Comparison of ENCODE assay signal across 30 cellular contexts in genomic region chrX:41903544-41903943, GRCh38.
"Had no signal": no experiment of that assay in that cellular context is flagged by ENCODE, and none has a peak within 500 bp of the region (broad histone marks: within the 10 kb centered on the region; RNA-seq: fewer than 3 reads in every experiment).

No MANE protein-coding gene starts in this region.

- H3K27ac ChIP-seq: ascending aorta, breast epithelium, cardiac muscle cell, colonic mucosa, epithelial cell of prostate, esophagus squamous epithelium, gastroesophageal sphincter, WERI-Rb-1 had no signal

- H3K4me3 Mint-ChIP-seq: activated B cell treated with CpG ODN at 0.5 μM for 24 hours; activated CD4-positive, alpha-beta memory T cell treated with anti-CD3 and anti-CD28 coated beads for 36 hours; activated CD4-positive, alpha-beta T cell treated with anti-CD3 and anti-CD28 coated beads, Interleukin-2, amount 10 ng/mL, durations not matched to agents 24 days and 14 days; activated naive CD8-positive, alpha-beta T cell treated with anti-CD3 and anti-CD28 coated beads, Interleukin-2, amount 10 ng/mL, durations not matched to agents 7 days and 5 days; activated T-cell treated with anti-CD3 and anti-CD28 coated beads, Interleukin-2, amount 50 U/mL, for 4 hours; activated T-helper 17 cell treated with anti-CD3 and anti-CD28 coated beads, Interleukin-2, amount 50 U/mL, for 72 hours; brain had no signal

- FAIRE-seq: endometrium, endothelial cell of umbilical vein, TTC549 had no signal

- H3K27me3 ChIP-seq: ascending aorta, breast epithelium, cardiac muscle cell, colonic mucosa, esophagus squamous epithelium, gastroesophageal sphincter had no signal

- H3K36me3 ChIP-seq: ascending aorta, breast epithelium, cardiac muscle cell, colonic mucosa, esophagus squamous epithelium, gastroesophageal sphincter, WERI-Rb-1 had no signal

- H3K4me1 Mint-ChIP-seq: brain had no signal

- H3K27me3 Mint-ChIP-seq: activated B cell treated with CpG ODN at 0.5 μM for 24 hours; activated CD4-positive, alpha-beta memory T cell treated with anti-CD3 and anti-CD28 coated beads for 36 hours; activated CD4-positive, alpha-beta T cell treated with anti-CD3 and anti-CD28 coated beads, Interleukin-2, amount 10 ng/mL, durations not matched to agents 24 days and 14 days; activated naive CD8-positive, alpha-beta T cell treated with anti-CD3 and anti-CD28 coated beads, Interleukin-2, amount 10 ng/mL, durations not matched to agents 7 days and 5 days; activated T-helper 17 cell treated with anti-CD3 and anti-CD28 coated beads, Interleukin-2, amount 50 U/mL, for 72 hours; brain had no signal

- H3K9me3 Mint-ChIP-seq: activated T-helper 17 cell treated with anti-CD3 and anti-CD28 coated beads, Interleukin-2, amount 50 U/mL, for 72 hours had no signal

- H3K9me3 ChIP-seq: colonic mucosa, gastroesophageal sphincter had no signal

- H3K4me3 ChIP-seq: ascending aorta, breast epithelium, cardiac muscle cell, colonic mucosa, esophagus squamous epithelium, gastroesophageal sphincter had no signal

- ATAC-seq: activated CD4-positive, CD25-positive, alpha-beta regulatory T cell treated with anti-CD3 and anti-CD28 coated beads, Interleukin-2, amount 50 U/mL, for 24 hours; activated T-cell treated with anti-CD3 and anti-CD28 coated beads, Interleukin-2, amount 50 U/mL, for 4 hours; activated T-helper 17 cell treated with anti-CD3 and anti-CD28 coated beads, Interleukin-2, amount 50 U/mL, for 72 hours; gastroesophageal sphincter had no signal

- H3K27ac Mint-ChIP-seq: activated B cell treated with CpG ODN at 0.5 μM for 24 hours; activated CD4-positive, alpha-beta memory T cell treated with anti-CD3 and anti-CD28 coated beads for 36 hours; activated CD4-positive, alpha-beta T cell treated with anti-CD3 and anti-CD28 coated beads, Interleukin-2, amount 10 ng/mL, durations not matched to agents 24 days and 14 days; activated naive CD8-positive, alpha-beta T cell treated with anti-CD3 and anti-CD28 coated beads, Interleukin-2, amount 10 ng/mL, durations not matched to agents 7 days and 5 days; activated T-helper 17 cell treated with anti-CD3 and anti-CD28 coated beads, Interleukin-2, amount 50 U/mL, for 72 hours; brain had no signal

- H3K4me1 ChIP-seq: ascending aorta, breast epithelium, colonic mucosa, gastroesophageal sphincter had no signal

- DNase-seq: activated B cell treated with CpG ODN at 0.5 μM for 24 hours; activated CD4-positive, alpha-beta memory T cell treated with anti-CD3 and anti-CD28 coated beads for 36 hours; activated CD4-positive, alpha-beta T cell treated with anti-CD3 and anti-CD28 coated beads, Interleukin-2, amount 10 ng/mL, durations not matched to agents 24 days and 14 days; activated CD8-positive, alpha-beta memory T cell treated with anti-CD3 and anti-CD28 coated beads for 24 hours; activated effector memory CD4-positive, alpha-beta T cell treated with Interleukin-2 at 50 U/mL for 16 hours; activated gamma-delta T cell treated with Interleukin-2 at 50 U/mL for 16 hours; activated naive CD4-positive, alpha-beta T cell treated with anti-CD3 and anti-CD28 coated beads, Interleukin-2, amount 50 U/mL, for 16 hours; activated naive CD4-positive, alpha-beta T cell treated with Interleukin-2 at 50 U/mL for 16 hours; activated naive CD8-positive, alpha-beta T cell treated with anti-CD3 and anti-CD28 coated beads, Interleukin-2, amount 10 ng/mL, durations not matched to agents 7 days and 5 days; activated T-cell treated with anti-CD3 and anti-CD28 coated beads, Interleukin-2, amount 50 U/mL, for 4 hours; central memory CD4-positive, alpha-beta T cell; cerebellar nuclear complex; colonic mucosa; effector CD8-positive, alpha-beta T cell; esophagus squamous epithelium; foreskin melanocyte; head of caudate nucleus; T-helper 2 cell; WERI-Rb-1 had no signal
